ENCODE assay signal across 9 cellular contexts in the genomic region with DNA sequence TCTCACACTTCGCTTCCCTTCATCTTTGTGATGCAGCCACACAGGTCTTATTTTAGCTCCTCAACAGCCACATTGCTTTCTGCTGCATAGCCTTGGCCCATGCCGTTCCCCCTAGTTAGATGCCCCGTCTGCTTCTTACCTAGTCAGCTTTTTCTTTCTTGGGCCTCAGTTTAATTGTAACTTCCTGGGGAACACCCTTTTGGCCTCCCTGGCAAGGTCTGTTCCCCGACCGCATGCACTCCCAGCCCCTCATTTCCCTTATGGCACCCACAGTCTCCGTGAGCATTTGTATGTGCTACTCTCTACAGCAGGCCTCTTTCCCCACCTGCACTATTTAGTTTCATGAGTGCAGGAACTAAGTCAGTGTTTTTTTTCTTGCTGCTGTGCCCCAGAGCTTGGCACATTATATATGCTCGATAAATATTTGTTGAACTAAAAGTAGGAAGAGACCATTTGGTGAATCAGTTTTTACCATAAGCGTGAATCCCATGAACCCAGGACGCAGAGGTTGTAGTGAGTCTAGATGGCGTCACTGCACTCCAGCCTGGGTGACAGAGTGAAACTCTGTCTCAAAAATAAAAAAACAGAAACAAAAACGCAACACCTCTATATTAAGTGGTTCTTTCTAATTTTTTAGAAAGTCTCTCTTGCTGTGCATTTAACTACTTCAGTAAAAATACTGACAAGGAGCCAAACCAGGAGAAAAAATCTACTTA. TPM values are rescaled to one million over a fixed set of nuclear protein-coding genes. Genes with fewer than 3 reads are reported as not detected.
DNase-seq lines count a peak whose midpoint lies in the region; ATAC-seq and TF ChIP-seq lines count a peak whose summit lies in the region.
"Had no signal": no experiment of that assay in that cellular context is flagged by ENCODE, and none has a peak within 500 bp of the region (broad histone marks: within the 10 kb centered on the region; RNA-seq: fewer than 3 reads in every experiment).

No MANE protein-coding gene starts in this region.

- H3K27me3 ChIP-seq in GM06990 (replicated peaks; ENCODE audit: control insufficient read depth, insufficient read depth, low read length) = no peaks in the 10 kb centered on the region

- H3K36me3 ChIP-seq in GM06990 (ENCODE audit: control insufficient read depth, insufficient read depth, low read length) = peaks cover 3% of the 10 kb centered on the region

- TF ChIP-seq CTCF in GM06990 (IDR thresholded peaks at IDR 0.05; ENCODE audit: insufficient read depth, low read length, poor library complexity, severe bottlenecking) = no peak

- DNase-seq in GM06990 (ENCODE audit: extremely low read depth, insufficient read length) (peak; percentile 59), mesenteric fat pad (ENCODE audit: low spot score) (peak; percentile 28), NCI-H2171 (lab: John Stamatoyannopoulos, UW) (no peak), NCI-H2196 treated with DMSO at 0.1 percent for 48 hours (lab: John Stamatoyannopoulos, UW; ENCODE audit: unreplicated experiment) (no peak), NCI-H748 treated with DMSO at 0.1 percent for 48 hours (lab: John Stamatoyannopoulos, UW) (no peak)
- peak; percentile 11 for DNase-seq in activated CD4-positive, alpha-beta T cell treated with anti-CD3 and anti-CD28 coated beads, Interleukin-2, amount 50 U/mL, for 1 hour
- DNase-seq: DND-41 had no signal

- peak overlapping the region; percentile 4; the same call in 1 of the 2 replicates for H3K4me3 ChIP-seq in GM06990 (replicated peaks; ENCODE audit: low read depth, low read length)

- ATAC-seq in GM21619 (IDR thresholded peaks at IDR 0.05; ENCODE audit: unreplicated experiment) (peak; percentile 68), HG02973 (IDR thresholded peaks at IDR 0.05; ENCODE audit: unreplicated experiment) (no peak)

RNA-seq across cellular contexts. Expression of gene TNRC6B, which starts 38.5 kb away (rescaled TPM):
- total RNA-seq in mesenteric fat pad = 37.4 TPM

Comparison
In these comparisons a context has a peak if more than half of its experiments do, and no peak if none do; other contexts are left out.
1. DNase-seq: peak in GM06990 (single experiment), activated CD4-positive, alpha-beta T cell treated with anti-CD3 and anti-CD28 coated beads, Interleukin-2, amount 50 U/mL, for 1 hour (single experiment) and mesenteric fat pad (single experiment); none in NCI-H2171 (single experiment), NCI-H2196 treated with DMSO at 0.1 percent for 48 hours (single experiment) and NCI-H748 treated with DMSO at 0.1 percent for 48 hours (single experiment).